Comparison of ENCODE assay signal across 13 cellular contexts in genomic region chr16:57474671-57475661, GRCh38. TPM values are rescaled to one million over a fixed set of nuclear protein-coding genes. Genes with fewer than 3 reads are reported as not detected.
DNase-seq lines count a peak whose midpoint lies in the region; ATAC-seq lines count a peak whose summit lies in the region.
"Had no signal": no experiment of that assay in that cellular context is flagged by ENCODE, and none has a peak within 500 bp of the region (broad histone marks: within the 10 kb centered on the region; RNA-seq: fewer than 3 reads in every experiment).

No MANE protein-coding gene starts in this region.

- intact Hi-C loops in CD4-positive, alpha-beta memory T cell (cut with micrococcal nuclease), result no loop called here

- no peak overlapping the region for H3K4me3 Mint-ChIP-seq in CD4-positive, alpha-beta memory T cell
- no peak overlapping the region for H3K4me3 Mint-ChIP-seq in T-helper 1 cell treated with Interleukin-12 subunit alpha and Interleukin-12 subunit beta and Interleukin-4 antibody, amounts not matched to agents 30 μg/mL and 1 μg/mL, for 36 hours
- peak overlapping the region in 1 of 7 donors; percentile 23 for H3K4me3 Mint-ChIP-seq in CD8-positive, alpha-beta memory T cell

- H3K27ac ChIP-seq in CD4-positive, alpha-beta memory T cell (ENCODE audit: low read depth, low read length), result no peak overlapping the region
- H3K27ac ChIP-seq in CD8-positive, alpha-beta memory T cell (ENCODE audit: low read depth, low read length), result no peak overlapping the region
- H3K27ac ChIP-seq: sigmoid colon had no signal

- ATAC-seq in left lobe of liver, result no peak

- peaks cover 0 to 2% (median 0%) of the 10 kb centered on the region in 8 donors for H3K9me3 Mint-ChIP-seq in CD4-positive, alpha-beta memory T cell
- H3K9me3 Mint-ChIP-seq in T-helper 1 cell treated with Interleukin-12 subunit alpha and Interleukin-12 subunit beta and Interleukin-4 antibody, amounts not matched to agents 30 μg/mL and 1 μg/mL, for 36 hours, result no peaks in the 10 kb centered on the region
- H3K9me3 Mint-ChIP-seq in CD8-positive, alpha-beta memory T cell, result no peaks in the 10 kb centered on the region

- no peaks in the 10 kb centered on the region for H3K27me3 Mint-ChIP-seq in CD4-positive, alpha-beta memory T cell
- H3K27me3 Mint-ChIP-seq in T-helper 1 cell treated with Interleukin-12 subunit alpha and Interleukin-12 subunit beta and Interleukin-4 antibody, amounts not matched to agents 30 μg/mL and 1 μg/mL, for 36 hours (ENCODE audit: low read depth), result peaks cover 3% of the 10 kb centered on the region
- H3K27me3 Mint-ChIP-seq in CD8-positive, alpha-beta memory T cell, result no peaks in the 10 kb centered on the region

- H3K27ac Mint-ChIP-seq in CD4-positive, alpha-beta memory T cell, result peak overlapping the region in 5 of 7 donors; percentile 42 to 74 (median 64)
- peak overlapping the region; percentile 46 for H3K27ac Mint-ChIP-seq in T-helper 1 cell treated with Interleukin-12 subunit alpha and Interleukin-12 subunit beta and Interleukin-4 antibody, amounts not matched to agents 30 μg/mL and 1 μg/mL, for 36 hours
- peak overlapping the region in 4 of 8 donors; percentile 6 to 73 (median 46) for H3K27ac Mint-ChIP-seq in CD8-positive, alpha-beta memory T cell

- no peaks in the 10 kb centered on the region for H3K27me3 ChIP-seq in CD4-positive, alpha-beta memory T cell (ENCODE audit: insufficient read depth, low read length)
- no peaks in the 10 kb centered on the region for H3K27me3 ChIP-seq in CD8-positive, alpha-beta memory T cell (ENCODE audit: insufficient read depth, low read length, poor library complexity, severe bottlenecking)
- H3K27me3 ChIP-seq: dorsolateral prefrontal cortex, sigmoid colon had no signal

- peaks cover 19% of the 10 kb centered on the region for H3K36me3 ChIP-seq in CD4-positive, alpha-beta memory T cell (ENCODE audit: insufficient read depth, low read length)
- H3K36me3 ChIP-seq in CD8-positive, alpha-beta memory T cell (ENCODE audit: insufficient read depth, low read length), result peaks cover 10% of the 10 kb centered on the region

- peaks cover 7 to 22% of the 10 kb centered on the region in 2 donors for H3K36me3 Mint-ChIP-seq in CD4-positive, alpha-beta memory T cell
- peaks cover 7% of the 10 kb centered on the region for H3K36me3 Mint-ChIP-seq in T-helper 1 cell treated with Interleukin-12 subunit alpha and Interleukin-12 subunit beta and Interleukin-4 antibody, amounts not matched to agents 30 μg/mL and 1 μg/mL, for 36 hours (ENCODE audit: low read depth)
- H3K36me3 Mint-ChIP-seq in CD8-positive, alpha-beta memory T cell, result peaks cover 0 to 29% (median 2%) of the 10 kb centered on the region in 3 donors

- H3K9me3 ChIP-seq in CD4-positive, alpha-beta memory T cell (ENCODE audit: control insufficient read depth in 1 of 2, low read length in 2 of 2), result no peaks in the 10 kb centered on the region
- H3K9me3 ChIP-seq in CD8-positive, alpha-beta memory T cell (ENCODE audit: low read length), result no peaks in the 10 kb centered on the region
- H3K9me3 ChIP-seq: HAP-1, sigmoid colon had no signal

- peaks cover 7 to 12% (median 10%) of the 10 kb centered on the region in 4 donors for H3K4me1 Mint-ChIP-seq in CD4-positive, alpha-beta memory T cell
- H3K4me1 Mint-ChIP-seq in T-helper 1 cell treated with Interleukin-12 subunit alpha and Interleukin-12 subunit beta and Interleukin-4 antibody, amounts not matched to agents 30 μg/mL and 1 μg/mL, for 36 hours (ENCODE audit: low read depth), result peaks cover 15% of the 10 kb centered on the region
- H3K4me1 Mint-ChIP-seq in CD8-positive, alpha-beta memory T cell, result peaks cover 7 to 24% (median 8%) of the 10 kb centered on the region in 3 donors

- DNase-seq in NCI-H1436 (lab: John Stamatoyannopoulos, UW) (peak; percentile 24), NCI-H1436 treated with DMSO at 0.1 percent for 48 hours (lab: John Stamatoyannopoulos, UW) (no peak), left lobe of liver (ENCODE audit: low spot score) (peak; percentile 42), kidney tubule cell (ENCODE audit: low spot score) (no peak), H4 (ENCODE audit: low spot score) (no peak)
- no peak for DNase-seq in CD4-positive, alpha-beta memory T cell
- no peak for DNase-seq in CD8-positive, alpha-beta memory T cell
- DNase-seq: NCI-H1105 treated with DMSO at 0.1 percent for 48 hours, occipital lobe, sigmoid colon had no signal

- H3K4me3 ChIP-seq in CD4-positive, alpha-beta memory T cell (ENCODE audit: low read length in 2 of 2), result no peak overlapping the region
- H3K4me3 ChIP-seq in CD8-positive, alpha-beta memory T cell (ENCODE audit: low read length), result no peak overlapping the region
- H3K4me3 ChIP-seq: dorsolateral prefrontal cortex, HAP-1, sigmoid colon had no signal

- peaks cover 17% of the 10 kb centered on the region for H3K4me1 ChIP-seq in CD4-positive, alpha-beta memory T cell (ENCODE audit: insufficient read depth, low read length)
- peaks cover 16% of the 10 kb centered on the region for H3K4me1 ChIP-seq in CD8-positive, alpha-beta memory T cell (ENCODE audit: insufficient read depth, low read length)

- POLR2A ChIA-PET in CD4-positive, alpha-beta memory T cell (lab: Charles Lee; ENCODE audit: partially characterized antibody), result interaction anchor here (1.0 to 3.5 kb wide), 5 partner anchors 10 to 261 kb away, joined by 3 to 16 read pairs (median 4); partner anchors contain the start of genes KATNB1 and POLR2C
- POLR2A ChIA-PET in CD8-positive, alpha-beta memory T cell (lab: Charles Lee), result interaction anchor here (0.9 kb wide), 2 partner anchors 45 to 67 kb away, joined by 3 read pairs; partner anchors contain the start of gene ADGRG5

- CTCF ChIA-PET in CD4-positive, alpha-beta memory T cell (lab: Charles Lee; ENCODE audit: partially characterized antibody), result interaction anchor here (1.0 to 2.9 kb wide), 6 partner anchors 12 to 56 kb away, joined by 3 to 14 read pairs (median 5); partner anchors contain the start of genes CIAPIN1, COQ9, DOK4 and POLR2C
- CTCF ChIA-PET in CD8-positive, alpha-beta memory T cell (lab: Charles Lee), result interaction anchor here (1.1 to 2.5 kb wide), 4 partner anchors 10 to 58 kb away, joined by 3 to 11 read pairs (median 7); partner anchors contain the start of genes DOK4 and POLR2C

RNA-seq across cellular contexts. Expression of gene DOK4, which starts 11.3 kb away (rescaled TPM):
- 1 to 10 TPM; 2.8 to 3.0 TPM for total RNA-seq in CD4-positive, alpha-beta memory T cell
- polyA plus RNA-seq in CD4-positive, alpha-beta memory T cell, result 1 to 10 TPM; 1.7 to 2.7 TPM
- total RNA-seq in left lobe of liver, result 43.9 TPM
- 15.5 and 25.4 TPM in 2 replicates for total RNA-seq in H4 (2014; rRNA removed; shearing (Covaris generic))
- 1 to 10 TPM; 6.8 to 7.0 TPM for total RNA-seq in CD8-positive, alpha-beta memory T cell
- 3.3 TPM for polyA plus RNA-seq in CD8-positive, alpha-beta memory T cell

RNA-seq across cellular contexts. Expression of gene POLR2C, which starts 12.5 kb away (rescaled TPM):
- 10 to 100 TPM; 71.4 to 78.1 TPM for total RNA-seq in CD4-positive, alpha-beta memory T cell
- polyA plus RNA-seq in CD4-positive, alpha-beta memory T cell, result 10 to 100 TPM; 35.7 to 58.3 TPM
- total RNA-seq in left lobe of liver, result 34.1 TPM
- 201 and 244 TPM in 2 replicates for total RNA-seq in H4 (2014; rRNA removed; shearing (Covaris generic))
- total RNA-seq in CD8-positive, alpha-beta memory T cell, result 10 to 100 TPM; 92.3 to 95.0 TPM
- 36.1 TPM for polyA plus RNA-seq in CD8-positive, alpha-beta memory T cell

RNA-seq across cellular contexts. Expression of gene COQ9, which starts 27.7 kb away (rescaled TPM):
- 10 to 100 TPM; 35.3 to 37.7 TPM for total RNA-seq in CD4-positive, alpha-beta memory T cell
- 10 to 100 TPM; 26.8 to 27.9 TPM for polyA plus RNA-seq in CD4-positive, alpha-beta memory T cell
- total RNA-seq in left lobe of liver, result 64.5 TPM
- 67.6 and 76.9 TPM in 2 replicates for total RNA-seq in H4 (2014; rRNA removed; shearing (Covaris generic))
- 10 to 100 TPM; 50.5 to 51.9 TPM for total RNA-seq in CD8-positive, alpha-beta memory T cell
- 28.4 TPM for polyA plus RNA-seq in CD8-positive, alpha-beta memory T cell

RNA-seq across cellular contexts. Expression of gene CIAPIN1, which starts 27.8 kb away (rescaled TPM):
- total RNA-seq in CD4-positive, alpha-beta memory T cell, result 10 to 100 TPM; 28.1 to 28.5 TPM
- 10 to 100 TPM; 45.6 to 65.3 TPM for polyA plus RNA-seq in CD4-positive, alpha-beta memory T cell
- total RNA-seq in left lobe of liver, result 21.3 TPM
- 88.4 and 96.4 TPM in 2 replicates for total RNA-seq in H4 (2014; rRNA removed; shearing (Covaris generic))
- total RNA-seq in CD8-positive, alpha-beta memory T cell, result 10 to 100 TPM; 79.0 to 81.1 TPM
- 52.0 TPM for polyA plus RNA-seq in CD8-positive, alpha-beta memory T cell

Comparison
In these comparisons a context has a peak if more than half of its experiments do, and no peak if none do; other contexts are left out.
1. DNase-seq: peak in NCI-H1436 (single experiment) and left lobe of liver (single experiment); none in NCI-H1436 treated with DMSO at 0.1 percent for 48 hours (single experiment), CD4-positive, alpha-beta memory T cell (0 of 5), kidney tubule cell (single experiment), H4 (single experiment) and CD8-positive, alpha-beta memory T cell (0 of 5).